19 cellular contexts compared by ENCODE assay signal in genomic region chr1:97010865-97011264, GRCh38.
A peak's percentile ranks its signal among the peaks of the same experiment; 100 is the strongest.
DNase-seq lines count a peak whose midpoint lies in the region; ATAC-seq and TF ChIP-seq lines count a peak whose summit lies in the region.
"Had no signal": no experiment of that assay in that cellular context is flagged by ENCODE, and none has a peak within 500 bp of the region (broad histone marks: within the 10 kb centered on the region; RNA-seq: fewer than 3 reads in every experiment).

No MANE protein-coding gene starts in this region.

- H2AFZ ChIP-seq in SK-N-SH (ENCODE audit: low read depth) (0 out of 2 replicates have a peak overlapping the region, but pooled peaks have one; percentile 36), MM.1S (ENCODE audit: low read length) (no peak overlapping the region), mesenchymal stem cell (ENCODE audit: low read depth, low read length) (no peak overlapping the region)
- H2AFZ ChIP-seq: GM23338 had no signal

- no peak overlapping the region for H4K91ac ChIP-seq in mesenchymal stem cell (ENCODE audit: low read length)

- H2BK5ac ChIP-seq in mesenchymal stem cell (ENCODE audit: low read depth, low read length, poor library complexity, severe bottlenecking): no peak overlapping the region

- CTCF ChIA-PET in SK-N-SH (lab: Yijun Ruan, JAX): no interaction called here
- CTCF ChIA-PET in GM10248 (lab: Yijun Ruan, JAX): no interaction called here

- no peaks in the 10 kb centered on the region for H3K79me1 ChIP-seq in mesenchymal stem cell (replicated peaks; ENCODE audit: low read length, poor library complexity, severe bottlenecking)

- H3K36me3 ChIP-seq in SK-N-SH (replicated peaks in 1 of 2; ENCODE audit: control insufficient read depth in 1 of 2, insufficient read depth in 2 of 2, low read length in 1 of 2) (no peaks in the 10 kb centered on the region), MM.1S (replicated peaks; ENCODE audit: insufficient read depth, low read length) (no peaks in the 10 kb centered on the region), mesenchymal stem cell (ENCODE audit: control insufficient read depth in 1 of 2, insufficient read depth in 2 of 2, low read depth in 1 of 2, low read length in 2 of 2) (no peaks in the 10 kb centered on the region)
- H3K36me3 ChIP-seq: BLaER1 treated with 17β-estradiol and CSF1 and Interleukin-3, amounts not matched to agents 10 nM and 100 nM had no signal

- H3K9ac ChIP-seq in SK-N-SH: no peak overlapping the region
- H3K9ac ChIP-seq in MM.1S (ENCODE audit: low read length): no peak overlapping the region
- no peak overlapping the region for H3K9ac ChIP-seq in mesenchymal stem cell (ENCODE audit: low read length)
- H3K9ac ChIP-seq: BLaER1 treated with 17β-estradiol and CSF1 and Interleukin-3, amounts not matched to agents 10 nM and 100 nM had no signal

- WGBS in SK-N-SH (ENCODE audit: low lambda C conversion rate): 89% methylated on average over 1 of the region's 1 CpG
- WGBS in mesenchymal stem cell: no CpG with 5 or more reads among the region's 1 CpG

- peaks cover 0 to 2% (median 0%) of the 10 kb centered on the region in 9 donors for H3K9me3 Mint-ChIP-seq in naive thymus-derived CD8-positive, alpha-beta T cell
- H3K9me3 Mint-ChIP-seq: CD8-positive, alpha-beta T cell; GM23338; IgD-negative memory B cell had no signal

- H3K36me3 Mint-ChIP-seq in naive thymus-derived CD8-positive, alpha-beta T cell: no peaks in the 10 kb centered on the region
- H3K36me3 Mint-ChIP-seq: CD8-positive, alpha-beta T cell; IgD-negative memory B cell had no signal

- no peak overlapping the region for H2BK12ac ChIP-seq in mesenchymal stem cell (ENCODE audit: low read length in 2 of 2)

- no peak overlapping the region for H3K18ac ChIP-seq in mesenchymal stem cell (ENCODE audit: low read depth in 1 of 2, low read length in 2 of 2)

- H3K27me3 ChIP-seq in SK-N-SH (ENCODE audit: insufficient read depth) (no peaks in the 10 kb centered on the region), MM.1S (replicated peaks; ENCODE audit: insufficient read depth, low read length) (no peaks in the 10 kb centered on the region), mesenchymal stem cell (ENCODE audit: control insufficient read depth in 1 of 2, insufficient read depth in 1 of 2, low read length in 2 of 2) (no peaks in the 10 kb centered on the region)
- H3K27me3 ChIP-seq: BLaER1 treated with 17β-estradiol and CSF1 and Interleukin-3, amounts not matched to agents 10 nM and 100 nM had no signal

- POLR2A ChIA-PET in SK-N-SH (lab: Yijun Ruan, JAX) (no interaction called here), GM10248 (lab: Yijun Ruan, JAX) (no interaction called here)
- POLR2A ChIA-PET in naive thymus-derived CD8-positive, alpha-beta T cell (lab: Charles Lee): no interaction called here

- no peak overlapping the region for H3K27ac Mint-ChIP-seq in naive thymus-derived CD8-positive, alpha-beta T cell
- H3K27ac Mint-ChIP-seq: B cell; CD8-positive, alpha-beta T cell; GM23338; IgD-negative memory B cell had no signal

- no peak overlapping the region for H2BK15ac ChIP-seq in mesenchymal stem cell (ENCODE audit: low read depth, poor library complexity, severe bottlenecking)

- H3K9me2 ChIP-seq in SK-N-SH (no peaks in the 10 kb centered on the region), MM.1S (replicated peaks; ENCODE audit: insufficient read depth, low read length) (no peaks in the 10 kb centered on the region)

- TF ChIP-seq EP300 in SK-N-SH (IDR thresholded peaks at IDR 0.05; ENCODE audit: borderline replicate concordance in 1 of 2, low read depth in 1 of 2, low read length in 1 of 2): no peak

- H2AK5ac ChIP-seq in mesenchymal stem cell (ENCODE audit: low read length, severe bottlenecking): no peak overlapping the region

- no peak overlapping the region for H3K14ac ChIP-seq in mesenchymal stem cell (ENCODE audit: low read length in 2 of 2)

- no peak overlapping the region for H4K8ac ChIP-seq in mesenchymal stem cell (ENCODE audit: low read length)

- no peak overlapping the region for H3K4ac ChIP-seq in mesenchymal stem cell (ENCODE audit: low read depth in 1 of 2, low read length in 2 of 2)

- H3K4me2 ChIP-seq in SK-N-SH (no peak overlapping the region), MM.1S (ENCODE audit: low read depth, low read length) (peak overlapping the region; percentile 30; the same call in 1 of the 2 replicates), mesenchymal stem cell (ENCODE audit: low read length, poor library complexity, severe bottlenecking) (no peak overlapping the region)
- H3K4me2 ChIP-seq: A549; BLaER1 treated with 17β-estradiol and CSF1 and Interleukin-3, amounts not matched to agents 10 nM and 100 nM; GM23338 had no signal

- no peak for ATAC-seq in SK-N-SH treated with all-trans-retinoic acid at 6 μM for 48 hours
- ATAC-seq in GM19372 (IDR thresholded peaks at IDR 0.05; ENCODE audit: low read depth, unreplicated experiment): peak; percentile 51
- ATAC-seq in HG03135 (IDR thresholded peaks at IDR 0.05; ENCODE audit: unreplicated experiment): no peak
- ATAC-seq in naive thymus-derived CD8-positive, alpha-beta T cell: no peak
- ATAC-seq: A549; CD8-positive, alpha-beta T cell; GM23338; HepG2 had no signal

- H3K4me3 ChIP-seq in SK-N-SH (ENCODE audit: low read depth in 2 of 2, low read length in 1 of 2) (no peak overlapping the region), MM.1S (ENCODE audit: low read length) (no peak overlapping the region), mesenchymal stem cell (ENCODE audit: insufficient read depth in 1 of 2, low read depth in 1 of 2, low read length in 2 of 2) (no peak overlapping the region)
- H3K4me3 ChIP-seq: A549; BLaER1 treated with 17β-estradiol and CSF1 and Interleukin-3, amounts not matched to agents 10 nM and 100 nM; GM23338 had no signal

- H3K9me3 ChIP-seq in SK-N-SH: no peaks in the 10 kb centered on the region
- no peaks in the 10 kb centered on the region for H3K9me3 ChIP-seq in MM.1S (replicated peaks; ENCODE audit: insufficient read depth, low read length)
- no peaks in the 10 kb centered on the region for H3K9me3 ChIP-seq in mesenchymal stem cell (ENCODE audit: control insufficient read depth, low read length)
- H3K9me3 ChIP-seq: A549; BLaER1 treated with 17β-estradiol and CSF1 and Interleukin-3, amounts not matched to agents 10 nM and 100 nM had no signal

- TF ChIP-seq CTCF in SK-N-SH (IDR thresholded peaks at IDR 0.05) (no peak), MM.1S (IDR thresholded peaks at IDR 0.05; ENCODE audit: low read length) (no peak), GM10248 (IDR thresholded peaks at IDR 0.05; ENCODE audit: control extremely low read depth, extremely low read depth, low read depth, missing control alignments) (no peak)

- TF ChIP-seq RAD21 in SK-N-SH (IDR thresholded peaks at IDR 0.05; ENCODE audit: low read length): no peak

- no peak for DNase-seq in SK-N-SH
- DNase-seq in MM.1S: no peak
- DNase-seq in naive thymus-derived CD8-positive, alpha-beta T cell: no peak
- DNase-seq in GM10248 (ENCODE audit: extremely low spot score): no peak
- DNase-seq in mesenchymal stem cell: no peak
- DNase-seq: Calu3; CD8-positive, alpha-beta T cell; DND-41; KG1 had no signal

- H4K20me1 ChIP-seq in SK-N-SH (ENCODE audit: insufficient read depth): no peaks in the 10 kb centered on the region
- no peaks in the 10 kb centered on the region for H4K20me1 ChIP-seq in MM.1S (ENCODE audit: insufficient read depth, low read length)
- H4K20me1 ChIP-seq: BLaER1 treated with 17β-estradiol and CSF1 and Interleukin-3, amounts not matched to agents 10 nM and 100 nM had no signal

- H3K4me1 Mint-ChIP-seq in naive thymus-derived CD8-positive, alpha-beta T cell: no peaks in the 10 kb centered on the region
- H3K4me1 Mint-ChIP-seq: B cell, IgD-negative memory B cell had no signal

- H3K4me1 ChIP-seq in SK-N-SH (ENCODE audit: control insufficient read depth in 1 of 2, insufficient read depth in 2 of 2, low read depth in 1 of 2, low read length in 1 of 2) (peaks cover 4 to 12% of the 10 kb centered on the region in 2 experiments; a peak in 3 of 4 replicates), MM.1S (ENCODE audit: low read length) (peaks cover 16% of the 10 kb centered on the region; the same call in 1 of the 2 replicates), mesenchymal stem cell (ENCODE audit: control insufficient read depth, insufficient read depth, low read depth, low read length) (peaks cover 2% of the 10 kb centered on the region)
- H3K4me1 ChIP-seq: A549; BLaER1 treated with 17β-estradiol and CSF1 and Interleukin-3, amounts not matched to agents 10 nM and 100 nM had no signal

- no peaks in the 10 kb centered on the region for H3K79me2 ChIP-seq in SK-N-SH (ENCODE audit: insufficient read depth)
- no peaks in the 10 kb centered on the region for H3K79me2 ChIP-seq in MM.1S (ENCODE audit: low read length)

- H3F3A ChIP-seq in SK-N-SH (replicated peaks; ENCODE audit: insufficient read depth): peaks cover 19% of the 10 kb centered on the region
- no peaks in the 10 kb centered on the region for H3F3A ChIP-seq in MM.1S (ENCODE audit: insufficient read depth, low read length)

- H2BK120ac ChIP-seq in mesenchymal stem cell (ENCODE audit: low read depth, low read length): no peak overlapping the region

- H3K23ac ChIP-seq in mesenchymal stem cell (ENCODE audit: low read length in 2 of 2): no peak overlapping the region

- no peak overlapping the region for H3K4me3 Mint-ChIP-seq in naive thymus-derived CD8-positive, alpha-beta T cell
- H3K4me3 Mint-ChIP-seq: B cell; CD8-positive, alpha-beta T cell; GM23338; IgD-negative memory B cell had no signal

- H3K27ac ChIP-seq in SK-N-SH (ENCODE audit: low read depth in 2 of 2, low read length in 1 of 2): no peak overlapping the region
- H3K27ac ChIP-seq in MM.1S (ENCODE audit: low read length): no peak overlapping the region
- no peak overlapping the region for H3K27ac ChIP-seq in mesenchymal stem cell (ENCODE audit: low read length, poor library complexity, severe bottlenecking)
- H3K27ac ChIP-seq: 22Rv1; A549; BLaER1 treated with 17β-estradiol and CSF1 and Interleukin-3, amounts not matched to agents 10 nM and 100 nM had no signal

- peaks cover 0 to 10% (median 4%) of the 10 kb centered on the region in 5 donors for H3K27me3 Mint-ChIP-seq in naive thymus-derived CD8-positive, alpha-beta T cell
- H3K27me3 Mint-ChIP-seq: B cell, IgD-negative memory B cell had no signal

TF ChIP-seq in SK-N-SH treated with all-trans-retinoic acid at 6 μM for 48 hours, 23 proteins besides CTCF, POLR2A, EP300 and RAD21 (continues in another document):
- no peak for TF ChIP-seq POU6F1 (CRISPR knock-in tag; IDR thresholded peaks at IDR 0.05; ENCODE audit: borderline replicate concordance, low read depth)
